14 cellular contexts compared by ENCODE assay signal in the genomic region with DNA sequence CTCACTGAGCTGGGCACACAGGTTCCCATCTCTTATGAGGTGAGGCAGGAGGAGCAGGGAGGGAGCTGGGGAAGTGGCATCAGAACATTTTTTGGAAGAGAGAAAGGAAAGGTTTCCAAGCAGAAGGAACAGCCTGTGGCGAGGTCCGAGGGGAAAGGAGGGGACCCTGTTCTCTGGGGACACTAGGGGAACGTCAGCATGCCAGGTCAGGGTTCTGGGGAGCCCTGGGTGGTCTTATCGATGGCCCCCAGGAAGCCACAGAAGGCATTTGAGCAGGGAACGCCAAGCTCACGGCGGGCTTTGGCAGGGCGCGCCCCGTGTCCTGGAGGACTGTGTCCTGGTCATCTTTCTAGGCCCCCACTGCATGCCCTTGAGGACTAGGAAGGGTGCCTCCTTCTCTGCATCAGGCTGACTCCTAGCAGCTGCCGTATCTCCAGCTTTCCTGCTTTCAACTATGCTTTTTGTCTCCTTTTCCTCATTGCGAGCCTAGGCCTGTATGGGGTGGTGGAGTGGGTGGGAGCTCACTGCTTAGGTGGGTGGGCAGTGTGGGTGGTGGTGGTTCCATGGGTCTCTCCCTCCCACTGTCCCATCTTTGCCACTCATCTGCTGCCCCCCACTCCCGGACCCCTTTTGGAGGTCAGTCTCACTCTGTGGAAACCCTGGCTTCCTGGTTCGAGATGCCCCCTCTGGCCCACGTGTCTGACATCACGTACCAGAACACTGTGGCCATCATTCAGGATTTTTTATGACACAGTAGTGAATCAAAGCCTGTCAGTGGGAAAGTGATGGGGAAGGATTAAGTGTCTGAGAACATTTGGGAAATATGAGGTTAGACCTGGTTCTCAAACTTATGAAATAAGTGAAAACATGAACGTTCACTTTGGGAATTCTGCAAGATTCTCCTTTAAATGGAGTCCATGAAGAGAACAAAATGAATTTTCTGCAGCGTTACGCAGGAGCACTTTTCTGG.
"Had no signal": no experiment of that assay in that cellular context is flagged by ENCODE, and none has a peak within 500 bp of the region (broad histone marks: within the 10 kb centered on the region; RNA-seq: fewer than 3 reads in every experiment).

No MANE protein-coding gene starts in this region.

- H3K36me3 ChIP-seq: breast epithelium, esophagus muscularis mucosa had no signal

- H3K9me3 Mint-ChIP-seq: activated T-helper 2 cell treated with anti-CD3 and anti-CD28 coated beads, Interferon-gamma antibody, Interleukin-2, Interleukin-4, amounts not matched to agents 10 μg/mL and 5 μg/mL and 100 μg/mL, durations not matched to agents 14 hours and 24 hours and 36 hours; nephron; stimulated activated naive B cell treated with anti-CD40 and anti-IgM and Interleukin-4, amounts not matched to agents 10 μg/mL and 1 μg/mL and 100 μg/mL, for 72 hours; type B pancreatic cell had no signal

- H3K27me3 Mint-ChIP-seq: activated naive CD8-positive, alpha-beta T cell; stimulated activated naive B cell treated with anti-CD40 and anti-IgM and Interleukin-4, amounts not matched to agents 10 μg/mL and 1 μg/mL and 100 μg/mL, for 72 hours; type B pancreatic cell had no signal

- H3K27ac ChIP-seq: breast epithelium, esophagus muscularis mucosa had no signal

- DNase-seq: dorsolateral prefrontal cortex; glutamatergic neuron; left colon; mammary epithelial cell; small intestine; stimulated activated naive B cell treated with anti-CD40 and anti-IgM and Interleukin-4, amounts not matched to agents 10 μg/mL and 1 μg/mL and 100 μg/mL, for 72 hours; T-helper 2 cell had no signal

- H3K4me1 ChIP-seq: breast epithelium had no signal

- H3K27ac Mint-ChIP-seq: activated naive CD8-positive, alpha-beta T cell; activated T-helper 2 cell treated with anti-CD3 and anti-CD28 coated beads, Interferon-gamma antibody, Interleukin-2, Interleukin-4, amounts not matched to agents 10 μg/mL and 5 μg/mL and 100 μg/mL, durations not matched to agents 14 hours and 24 hours and 36 hours; nephron; stimulated activated naive B cell treated with anti-CD40 and anti-IgM and Interleukin-4, amounts not matched to agents 10 μg/mL and 1 μg/mL and 100 μg/mL, for 72 hours; type B pancreatic cell had no signal

- ATAC-seq: activated CD4-positive, CD25-positive, alpha-beta regulatory T cell treated with anti-CD3 and anti-CD28 coated beads, Interleukin-2, amount 50 U/mL, for 24 hours; left colon; stimulated activated naive B cell treated with anti-CD40 and anti-IgM and Interleukin-4, amounts not matched to agents 10 μg/mL and 1 μg/mL and 100 μg/mL, for 72 hours had no signal

- H3K4me3 ChIP-seq: breast epithelium, dorsolateral prefrontal cortex, esophagus muscularis mucosa had no signal

- H3K27me3 ChIP-seq: breast epithelium, dorsolateral prefrontal cortex, esophagus muscularis mucosa had no signal

- H3K9me3 ChIP-seq: breast epithelium, esophagus muscularis mucosa had no signal

- H3K36me3 Mint-ChIP-seq: activated naive CD8-positive, alpha-beta T cell had no signal

- H3K4me3 Mint-ChIP-seq: activated naive CD8-positive, alpha-beta T cell; nephron; stimulated activated naive B cell treated with anti-CD40 and anti-IgM and Interleukin-4, amounts not matched to agents 10 μg/mL and 1 μg/mL and 100 μg/mL, for 72 hours; type B pancreatic cell had no signal
